Comparison of ENCODE assay signal across 8 cellular contexts in the genomic region with DNA sequence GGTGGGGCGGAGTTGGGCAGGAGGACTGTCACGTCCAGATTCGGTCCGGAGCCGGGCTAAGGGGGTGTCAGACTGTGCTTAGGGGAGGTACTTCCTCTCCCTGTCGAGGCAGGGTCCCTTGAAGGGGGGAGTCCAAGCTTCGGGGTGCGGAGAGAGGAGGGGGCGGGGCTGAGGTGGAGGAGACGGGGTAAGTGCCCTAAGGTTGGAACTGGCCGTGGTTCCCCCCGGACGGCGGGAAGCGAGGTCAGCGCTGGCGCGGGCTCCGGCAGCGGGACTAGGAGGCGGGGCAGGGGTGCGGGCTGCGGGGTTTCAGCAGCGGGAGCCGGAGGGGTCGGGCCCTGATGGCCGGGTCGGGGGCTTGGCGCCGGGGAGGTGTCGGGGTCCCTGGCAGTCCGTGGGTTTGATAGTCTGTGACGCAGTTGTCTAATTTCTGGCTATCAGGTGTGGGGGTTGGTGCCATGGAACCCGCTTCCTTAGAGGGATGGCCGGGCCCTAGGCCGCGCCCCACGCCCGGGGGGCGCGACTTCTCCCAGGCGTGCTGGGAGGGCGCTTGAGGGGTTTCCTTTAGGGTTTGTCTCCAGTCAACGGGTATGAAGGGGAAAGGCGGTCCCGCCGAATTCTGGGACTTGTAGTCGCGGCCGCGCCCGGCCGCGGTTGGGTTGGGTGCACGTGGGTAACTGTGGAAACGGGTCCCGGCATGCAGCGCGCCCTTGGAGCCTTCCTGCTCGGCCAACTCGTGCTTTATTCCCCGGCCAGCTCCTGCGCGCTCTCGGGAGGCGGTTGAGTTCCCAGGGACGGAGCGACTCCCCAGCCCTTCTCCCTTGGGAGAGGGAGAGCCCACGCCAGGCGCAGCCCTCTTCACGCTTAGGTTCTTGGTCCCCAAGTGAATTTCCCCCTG. TPM values are rescaled to one million over a fixed set of nuclear protein-coding genes. Genes with fewer than 3 reads are reported as not detected.
DNase-seq lines count a peak whose midpoint lies in the region; ATAC-seq, FAIRE-seq and TF ChIP-seq lines count a peak whose summit lies in the region.

No MANE protein-coding gene starts in this region.

- H3K36me3 ChIP-seq in prostate gland: no peaks in the 10 kb centered on the region

- peak overlapping the region; percentile 89 to 93 for H3K27ac ChIP-seq in prostate gland

- ATAC-seq in HG02840 (IDR thresholded peaks at IDR 0.05; ENCODE audit: low FRiP score, unreplicated experiment) (peak; percentile 32), left ventricle myocardium superior (peak; percentile 73)

- no peak for TF ChIP-seq CTCF in prostate gland (IDR thresholded peaks at IDR 0.05)

- no peaks in the 10 kb centered on the region for H3K27me3 ChIP-seq in prostate gland (replicated peaks; ENCODE audit: insufficient read depth)

- peak overlapping the region; percentile 89 to 94 for H3K4me3 ChIP-seq in prostate gland

- DNase-seq in GM12892 (ENCODE audit: insufficient read length): peak; percentile 55
- DNase-seq in NCI-H1436 (lab: John Stamatoyannopoulos, UW): peak; percentile 84
- DNase-seq in T-helper 1 cell: peak; percentile 58 to 86 (median 72)
- DNase-seq in amygdala (lab: John Stamatoyannopoulos, UW): peak; percentile 58 to 97 (median 90)
- peak; percentile 96 for DNase-seq in left ventricle myocardium superior
- peak; percentile 95 for DNase-seq in prostate gland (ENCODE audit: low spot score)
- DNase-seq in urothelium cell line (ENCODE audit: low spot score): peak; percentile 90

- TF ChIP-seq POLR2A in GM12892 (IDR thresholded peaks at IDR 0.05; ENCODE audit: low read depth, low read length): peak; percentile 26; the same call in 1 of the 2 replicates
- TF ChIP-seq POLR2A in prostate gland (IDR thresholded peaks at IDR 0.05): peak; percentile 68

- H3K9me3 ChIP-seq in prostate gland: no peaks in the 10 kb centered on the region

- WGBS in prostate gland: under 1% methylated on average over 63 of the region's 71 CpGs

- intact Hi-C loops in left ventricle myocardium superior (cut with micrococcal nuclease) (no loop called here), prostate gland (cut with DNase I) (loop anchor here (5.0 kb wide), 2 partner anchors 53 to 193 kb away; partner anchors contain the start of gene SGCB)

- FAIRE-seq in GM12892 (lab: Jason Lieb, UNC) (no peak), urothelium cell line (lab: Jason Lieb, UNC) (peak; percentile 56)

- H3K4me1 ChIP-seq in prostate gland (replicated peaks): no peaks in the 10 kb centered on the region

RNA-seq across cellular contexts. Expression of gene DCUN1D4, which starts 1.5 kb away (rescaled TPM):
- polyA plus RNA-seq in GM12892 (2012; ENCODE audit: missing spikeins): 13.5 TPM
- total RNA-seq in left ventricle myocardium superior: 43.4 TPM
- total RNA-seq in prostate gland: 10 to 100 TPM; 23.0 to 49.1 TPM

Comparison
In these comparisons a context has a peak if more than half of its experiments do, and no peak if none do; other contexts are left out.
1. Peak in every context shown above with its lines: DNase-seq, ATAC-seq, H3K4me3 ChIP-seq and H3K27ac ChIP-seq.